Comparison of ENCODE assay signal across 8 cellular contexts in the genomic region with DNA sequence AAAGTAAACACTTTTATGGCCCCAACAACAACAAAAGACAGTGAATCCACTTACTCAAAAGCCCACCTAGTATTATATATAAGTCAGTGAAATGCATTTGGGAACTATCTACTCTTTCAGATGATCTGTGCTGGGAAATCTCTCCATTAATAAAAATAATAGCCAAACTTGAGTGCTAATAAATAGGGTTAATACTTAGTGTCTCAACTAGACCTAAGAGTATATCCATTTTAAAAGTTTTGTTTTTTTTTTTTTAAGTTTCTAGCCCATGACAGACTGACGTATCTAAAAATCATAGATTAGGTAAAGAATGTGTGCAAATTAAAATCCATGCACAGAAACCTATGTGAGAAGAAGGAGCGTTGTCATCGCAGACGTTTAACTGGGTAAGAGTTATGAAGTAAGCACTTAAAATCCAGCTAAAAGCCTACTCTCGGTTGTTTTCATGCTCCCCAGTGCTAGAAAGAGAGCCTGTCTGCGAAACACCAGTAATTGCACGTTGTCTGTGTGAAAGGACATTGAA.
DNase-seq lines count a peak whose midpoint lies in the region; ATAC-seq and TF ChIP-seq lines count a peak whose summit lies in the region.

No MANE protein-coding gene starts in this region.

- no peak overlapping the region for H3K27ac Mint-ChIP-seq in activated CD4-positive, alpha-beta memory T cell treated with anti-CD3 and anti-CD28 coated beads, Interleukin-2, amount 10 ng/mL, durations not matched to agents 7 days and 5 days

- H3K27ac ChIP-seq in stomach, result peak overlapping the region in 4 of 5 donors; percentile 59 to 80 (median 76)

- TF ChIP-seq CTCF in stomach (IDR thresholded peaks at IDR 0.05), result no peak
- no peak for TF ChIP-seq CTCF in GM20000 (IDR thresholded peaks at IDR 0.05; ENCODE audit: extremely low read depth, missing control alignments)

- intact Hi-C loops in stomach (cut with DNase I; ENCODE audit: low total_unique reads), result no loop called here

- POLR2A ChIA-PET in activated CD4-positive, alpha-beta memory T cell treated with anti-CD3 and anti-CD28 coated beads, Interleukin-2, amount 10 ng/mL, durations not matched to agents 7 days and 5 days (lab: Charles Lee), result interaction anchor here (0.7 to 1.6 kb wide), 5 partner anchors 9 to 85 kb away, joined by 3 to 19 read pairs (median 7); no protein-coding TSS in a partner anchor

- CTCF ChIA-PET in activated CD4-positive, alpha-beta memory T cell treated with anti-CD3 and anti-CD28 coated beads, Interleukin-2, amount 10 ng/mL, durations not matched to agents 7 days and 5 days (lab: Charles Lee), result interaction anchor here (0.9 to 2.0 kb wide), 4 partner anchors 9 to 103 kb away, joined by 5 to 10 read pairs (median 7); no protein-coding TSS in a partner anchor

- H3K9me3 ChIP-seq in iPS-18c (ENCODE audit: control insufficient read depth, insufficient read depth, low read length) (no peaks in the 10 kb centered on the region), stomach (no peaks in the 10 kb centered on the region)

- peaks cover 10 to 33% (median 20%) of the 10 kb centered on the region in 4 donors for H3K4me1 ChIP-seq in stomach

- peaks cover 2% of the 10 kb centered on the region for H3K27me3 Mint-ChIP-seq in activated CD4-positive, alpha-beta memory T cell treated with anti-CD3 and anti-CD28 coated beads, Interleukin-2, amount 10 ng/mL, durations not matched to agents 7 days and 5 days

- no peak for TF ChIP-seq POLR2A in stomach (IDR thresholded peaks at IDR 0.05)

- peaks cover 2% of the 10 kb centered on the region for H3K36me3 Mint-ChIP-seq in activated CD4-positive, alpha-beta memory T cell treated with anti-CD3 and anti-CD28 coated beads, Interleukin-2, amount 10 ng/mL, durations not matched to agents 7 days and 5 days (ENCODE audit: low read depth)

- TF ChIP-seq EP300 in stomach (IDR thresholded peaks at IDR 0.05), result no peak

- no peaks in the 10 kb centered on the region for H3K27me3 ChIP-seq in stomach

- H3K4me1 Mint-ChIP-seq in activated CD4-positive, alpha-beta memory T cell treated with anti-CD3 and anti-CD28 coated beads, Interleukin-2, amount 10 ng/mL, durations not matched to agents 7 days and 5 days, result peaks cover 33% of the 10 kb centered on the region

- ATAC-seq in GM18511 (IDR thresholded peaks at IDR 0.05; ENCODE audit: unreplicated experiment), result no peak

- peaks cover 1% of the 10 kb centered on the region for H3K9me3 Mint-ChIP-seq in activated CD4-positive, alpha-beta memory T cell treated with anti-CD3 and anti-CD28 coated beads, Interleukin-2, amount 10 ng/mL, durations not matched to agents 7 days and 5 days

- peak overlapping the region; percentile 75 for H3K4me3 Mint-ChIP-seq in activated CD4-positive, alpha-beta memory T cell treated with anti-CD3 and anti-CD28 coated beads, Interleukin-2, amount 10 ng/mL, durations not matched to agents 7 days and 5 days

- H3K4me3 ChIP-seq in iPS-18c (ENCODE audit: insufficient read depth, low read depth, low read length) (peak overlapping the region; percentile 48; the same call in 1 of the 2 replicates), stomach (peak overlapping the region; percentile 43 to 53 (median 48))

- peak; percentile 50 for DNase-seq in NCI-H2227 treated with DMSO at 0.1 percent for 48 hours (lab: John Stamatoyannopoulos, UW)
- DNase-seq in NCI-H2227 (lab: John Stamatoyannopoulos, UW; ENCODE audit: unreplicated experiment), result no peak
- no peak for DNase-seq in activated CD4-positive, alpha-beta memory T cell treated with anti-CD3 and anti-CD28 coated beads, Interleukin-2, amount 10 ng/mL, durations not matched to agents 7 days and 5 days
- no peak for DNase-seq in stomach
- no peak for DNase-seq in KG1 (lab: John Stamatoyannopoulos, UW)
- no peak for DNase-seq in GM20000 (ENCODE audit: low spot score)

- WGBS in stomach, 5 donors, result 9 to 19% (median 11%) methylated on average over 7 of the region's 7 CpGs

- no peaks in the 10 kb centered on the region for H3K36me3 ChIP-seq in stomach
